In the genomic region with DNA sequence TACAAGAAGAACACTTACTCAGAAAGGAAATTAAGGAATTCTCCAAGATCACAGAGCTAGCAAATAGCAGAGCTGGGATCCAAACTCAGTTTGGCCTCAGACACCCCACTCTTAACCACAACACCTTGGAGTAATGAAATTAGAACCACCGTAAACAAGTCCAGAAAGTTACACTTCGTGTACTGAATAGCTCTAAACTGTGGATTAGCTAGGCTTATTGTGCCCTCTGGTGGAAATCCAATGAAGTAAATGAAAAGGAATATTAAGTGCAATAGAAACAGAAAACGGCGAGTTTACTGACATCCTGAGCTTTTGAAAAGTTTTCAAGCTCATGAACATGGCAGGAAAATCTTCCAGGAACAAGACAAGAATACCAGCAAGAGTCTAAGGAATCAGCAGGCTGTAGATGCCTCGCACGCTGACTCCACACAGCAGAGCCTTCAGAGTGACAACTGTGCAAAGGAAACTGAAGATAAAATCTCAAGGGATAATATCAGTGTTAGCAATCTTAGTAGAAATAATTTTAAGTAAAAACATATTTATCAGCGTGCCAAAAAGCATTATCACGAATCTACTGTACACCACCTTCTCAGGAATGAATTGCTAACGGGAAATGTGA, we compare ENCODE assay signal across 8 cellular contexts. TPM values are rescaled to one million over a fixed set of nuclear protein-coding genes. Genes with fewer than 3 reads are reported as not detected.
DNase-seq lines count a peak whose midpoint lies in the region; ATAC-seq, FAIRE-seq and TF ChIP-seq lines count a peak whose summit lies in the region.

No MANE protein-coding gene starts in this region.

- H3K4me1 ChIP-seq in breast epithelium (no peaks in the 10 kb centered on the region), left lung (no peaks in the 10 kb centered on the region), tibial nerve (peaks cover 0 to 8% (median 0%) of the 10 kb centered on the region in 4 donors)

- H3K27ac ChIP-seq in breast epithelium (no peak overlapping the region), left lung (no peak overlapping the region), tibial nerve (no peak overlapping the region)

- no peak for FAIRE-seq in D721Med (lab: Jason Lieb, UNC)

- no peak for TF ChIP-seq EP300 in tibial nerve (IDR thresholded peaks at IDR 0.05)

- TF ChIP-seq CTCF in D721Med (IDR thresholded peaks at IDR 0.05; ENCODE audit: insufficient read depth, missing control alignments) (peak; percentile 60), breast epithelium (IDR thresholded peaks at IDR 0.05) (peak in 2 of 3 donors; percentile 46 to 47), left lung (IDR thresholded peaks at IDR 0.05) (peak; percentile 40 to 51), tibial nerve (IDR thresholded peaks at IDR 0.05) (peak; percentile 43 to 72 (median 63))

- intact Hi-C loops in breast epithelium (cut with DNase I; ENCODE audit: low total_unique reads), result loop anchor here (10.0 kb wide), 1 partner anchor 733 kb away; no protein-coding TSS in a partner anchor
- intact Hi-C loops in left lung (cut with DNase I), result loop anchor here in 1 of 2 donors (5.0 kb wide), 1 partner anchor 86 kb away; no protein-coding TSS in a partner anchor

- H3K27me3 ChIP-seq in breast epithelium, result no peaks in the 10 kb centered on the region
- peaks cover 0 to 25% of the 10 kb centered on the region in 2 donors for H3K27me3 ChIP-seq in left lung
- no peaks in the 10 kb centered on the region for H3K27me3 ChIP-seq in tibial nerve

- peak overlapping the region in 2 of 3 donors; percentile 17 to 51 for H3K4me3 ChIP-seq in breast epithelium
- H3K4me3 ChIP-seq in left lung, result no peak overlapping the region
- no peak overlapping the region for H3K4me3 ChIP-seq in tibial nerve

- H3K9me3 ChIP-seq in breast epithelium, result no peaks in the 10 kb centered on the region
- no peaks in the 10 kb centered on the region for H3K9me3 ChIP-seq in left lung
- H3K9me3 ChIP-seq in tibial nerve, result no peaks in the 10 kb centered on the region

- TF ChIP-seq POLR2A in breast epithelium (IDR thresholded peaks at IDR 0.05) (no peak), tibial nerve (IDR thresholded peaks at IDR 0.05) (no peak)

- H3K36me3 ChIP-seq in breast epithelium (no peaks in the 10 kb centered on the region), left lung (no peaks in the 10 kb centered on the region), tibial nerve (no peaks in the 10 kb centered on the region)

- DNase-seq in D721Med (ENCODE audit: insufficient read length, low spot score) (no peak), NCI-H526 treated with DMSO at 0.1 percent for 48 hours (lab: John Stamatoyannopoulos, UW) (peak; percentile 29), breast epithelium (ENCODE audit: low spot score in 2 of 2) (no peak), left lung (no peak), tibial nerve (ENCODE audit: low spot score in 2 of 2) (no peak), activated gamma-delta T cell treated with Interleukin-2 at 50 U/mL for 16 hours (no peak)

- ATAC-seq in GM19023 (IDR thresholded peaks at IDR 0.05; ENCODE audit: unreplicated experiment) (peak; percentile 82), HG03097 (IDR thresholded peaks at IDR 0.05; ENCODE audit: low FRiP score, unreplicated experiment) (peak; percentile 72), left lung (peak; percentile 83)

- WGBS in tibial nerve, 2 donors, result 22 to 26% methylated on average over 9 of the region's 9 CpGs

RNA-seq across cellular contexts. Expression of a gene that starts 34.6 kb away (rescaled TPM):
- total RNA-seq in breast epithelium (1 to 10 TPM; 4.0 to 7.0 (median 4.3) TPM), left lung (1 to 10 TPM; 6.4 to 6.6 TPM), tibial nerve (1 to 10 TPM in 3 of 4 donors, under 1 TPM in 1; 0.66 to 3.9 (median 1.8) TPM)

RNA-seq across cellular contexts. Expression of a gene that starts 54.2 kb away (rescaled TPM):
- total RNA-seq in breast epithelium (10 to 100 TPM; 13.1 to 19.8 (median 14.6) TPM), left lung (10 to 100 TPM; 14.7 to 26.3 TPM), tibial nerve (10 to 100 TPM; 10.6 to 22.3 (median 12.4) TPM)

Comparison
In these comparisons a context has a peak if more than half of its experiments do, and no peak if none do; other contexts are left out.
1. H3K4me3 ChIP-seq: peak in breast epithelium (2 of 3); none in left lung (0 of 2) and tibial nerve (0 of 4).
2. Peak in every context shown above with its lines, with median percentiles within 50 percentile points of each other: CTCF ChIP-seq and ATAC-seq.